9 cellular contexts compared by ENCODE assay signal in the genomic region with DNA sequence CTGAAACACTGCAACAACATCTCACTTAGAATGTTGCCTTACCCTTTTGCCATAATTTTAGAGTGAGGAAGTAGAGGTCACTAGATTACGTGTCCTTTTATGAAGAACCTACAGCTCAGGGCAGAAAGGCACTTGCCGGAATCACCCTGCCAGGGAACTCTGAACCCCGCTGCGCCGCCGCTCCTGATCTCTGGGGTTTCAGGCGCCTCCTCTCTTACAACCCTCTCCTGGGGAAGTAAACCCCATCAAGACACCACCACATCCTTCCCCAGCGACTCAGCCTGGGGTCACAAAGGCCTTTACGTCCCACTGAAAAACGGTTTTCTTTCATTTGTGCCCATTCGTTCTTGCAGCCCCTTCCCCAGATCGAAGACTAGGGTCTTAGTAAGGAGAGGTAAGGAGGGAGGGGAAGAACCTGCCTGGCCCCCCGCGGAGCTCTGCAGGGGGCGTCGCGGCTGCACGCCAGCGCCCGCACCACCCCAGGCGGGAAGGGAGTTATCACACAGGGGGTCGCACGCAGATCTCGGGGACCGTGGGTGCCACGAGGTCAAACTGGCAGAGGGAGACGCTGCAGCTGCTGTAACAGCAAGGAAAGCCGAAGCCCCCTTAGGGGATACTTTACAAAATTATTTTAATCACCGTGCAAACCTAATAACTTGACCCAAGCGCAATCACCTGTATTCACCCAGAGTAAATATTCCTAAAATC. TPM values are rescaled to one million over a fixed set of nuclear protein-coding genes. Genes with fewer than 3 reads are reported as not detected.
DNase-seq lines count a peak whose midpoint lies in the region; ATAC-seq and TF ChIP-seq lines count a peak whose summit lies in the region.
"Had no signal": no experiment of that assay in that cellular context is flagged by ENCODE, and none has a peak within 500 bp of the region (broad histone marks: within the 10 kb centered on the region; RNA-seq: fewer than 3 reads in every experiment).

No MANE protein-coding gene starts in this region.

- H3K4me3 ChIP-seq in right lobe of liver (peak overlapping the region; percentile 12 to 67 (median 35)), stomach smooth muscle (ENCODE audit: low read length in 2 of 2) (peak overlapping the region; percentile 64 to 81), prostate gland (no peak overlapping the region)

- no peaks in the 10 kb centered on the region for H3K27me3 ChIP-seq in right lobe of liver
- no peaks in the 10 kb centered on the region for H3K27me3 ChIP-seq in stomach smooth muscle (ENCODE audit: control insufficient read depth in 1 of 2, insufficient read depth in 2 of 2, low read length in 2 of 2)
- H3K27me3 ChIP-seq in prostate gland (replicated peaks; ENCODE audit: insufficient read depth), result no peaks in the 10 kb centered on the region

- peak overlapping the region; percentile 76 for H3K4me3 Mint-ChIP-seq in activated naive CD8-positive, alpha-beta T cell

- no peaks in the 10 kb centered on the region for H3K36me3 Mint-ChIP-seq in activated naive CD8-positive, alpha-beta T cell

- 7% methylated on average over 15 of the region's 30 CpGs for WGBS in right lobe of liver (ENCODE audit: insufficient coverage, low coverage, low lambda C conversion rate, missing lambda C conversion rate)
- WGBS in prostate gland, result 25% methylated on average over 30 of the region's 30 CpGs

- TF ChIP-seq POLR2A in right lobe of liver (IDR thresholded peaks at IDR 0.05), result no peak
- TF ChIP-seq POLR2A in prostate gland (IDR thresholded peaks at IDR 0.05), result no peak

- TF ChIP-seq CTCF in right lobe of liver (IDR thresholded peaks at IDR 0.05) (no peak), prostate gland (IDR thresholded peaks at IDR 0.05) (no peak)

- no peak for ATAC-seq in right lobe of liver

- intact Hi-C loops in right lobe of liver (cut with DNase I) (no loop called here), prostate gland (cut with DNase I) (loop anchor here (1.0 to 10.0 kb wide), 2 partner anchors 25 to 81 kb away; no protein-coding TSS in a partner anchor)

- H3K27ac ChIP-seq in right lobe of liver, result no peak overlapping the region
- H3K27ac ChIP-seq in stomach smooth muscle (ENCODE audit: low read length), result no peak overlapping the region
- H3K27ac ChIP-seq in prostate gland, result no peak overlapping the region

- no peaks in the 10 kb centered on the region for H3K9me3 Mint-ChIP-seq in activated naive CD8-positive, alpha-beta T cell (ENCODE audit: low read depth)

- H3K4me1 ChIP-seq in right lobe of liver, result peaks cover 0 to 17% (median 4%) of the 10 kb centered on the region in 4 donors
- peaks cover 18% of the 10 kb centered on the region for H3K4me1 ChIP-seq in stomach smooth muscle (ENCODE audit: control insufficient read depth, insufficient read depth, low read length)
- H3K4me1 ChIP-seq in prostate gland (replicated peaks), result no peaks in the 10 kb centered on the region

- H3K27me3 Mint-ChIP-seq in activated naive CD8-positive, alpha-beta T cell, result peaks cover 40% of the 10 kb centered on the region

- peak; percentile 61 for DNase-seq in activated CD8-positive, alpha-beta memory T cell treated with anti-CD3 and anti-CD28 coated beads for 24 hours
- DNase-seq in activated CD8-positive, alpha-beta memory T cell treated with anti-CD3 and anti-CD28 coated beads, Interleukin-2, amount 50 U/mL, for 4 hours, result no peak
- DNase-seq in right lobe of liver (no peak), NCI-H2107 (lab: John Stamatoyannopoulos, UW) (no peak), prostate gland (ENCODE audit: low spot score) (no peak), SKM-1 treated with dmso at 0.1 percent for 144 hours (lab: John Stamatoyannopoulos, UW; ENCODE audit: unreplicated experiment) (no peak)
- DNase-seq: foreskin melanocyte had no signal

- H3K9me3 ChIP-seq in right lobe of liver, result no peaks in the 10 kb centered on the region
- no peaks in the 10 kb centered on the region for H3K9me3 ChIP-seq in stomach smooth muscle (ENCODE audit: control insufficient read depth in 2 of 2, low read length in 2 of 2)
- no peaks in the 10 kb centered on the region for H3K9me3 ChIP-seq in prostate gland

- no peaks in the 10 kb centered on the region for H3K36me3 ChIP-seq in right lobe of liver
- H3K36me3 ChIP-seq in stomach smooth muscle (ENCODE audit: control insufficient read depth in 2 of 2, insufficient read depth in 2 of 2, low read length in 2 of 2), result no peaks in the 10 kb centered on the region
- H3K36me3 ChIP-seq in prostate gland, result no peaks in the 10 kb centered on the region

- H3K27ac Mint-ChIP-seq in activated naive CD8-positive, alpha-beta T cell, result no peak overlapping the region

- peaks cover 16% of the 10 kb centered on the region for H3K4me1 Mint-ChIP-seq in activated naive CD8-positive, alpha-beta T cell (ENCODE audit: low read depth)

- H3K9ac ChIP-seq in stomach smooth muscle (ENCODE audit: low read length in 2 of 2), result peak overlapping the region; percentile 37 to 42

RNA-seq across cellular contexts. Expression of a gene that starts 1.0 kb away (rescaled TPM):
- 10 to 100 TPM; 16.4 to 96.9 (median 42.6) TPM for total RNA-seq in right lobe of liver
- total RNA-seq in prostate gland, result 10 to 100 TPM; 26.5 to 34.9 TPM

Comparison
In these comparisons a context has a peak if more than half of its experiments do, and no peak if none do; other contexts are left out.
1. H3K4me3 ChIP-seq: peak in right lobe of liver (3 of 3) and stomach smooth muscle (2 of 2); none in prostate gland (0 of 2).